ENCODE assay signal across 1 cellular context in the genomic region with DNA sequence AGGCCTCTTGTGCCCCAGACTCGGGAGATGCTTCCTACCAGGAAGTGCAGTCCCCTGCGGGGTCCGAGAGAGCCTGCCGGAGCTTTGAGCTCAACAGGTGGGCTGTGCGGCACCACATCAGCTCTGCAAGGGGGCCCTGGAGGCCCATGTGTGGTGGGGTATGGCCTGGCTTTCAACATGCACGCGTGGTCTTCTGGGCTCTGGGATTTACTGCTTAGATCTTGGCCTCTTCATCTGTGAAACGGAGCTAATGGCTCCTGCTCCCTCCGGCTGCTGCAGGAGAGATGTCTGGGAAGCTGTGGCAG.
TF ChIP-seq lines count a peak whose summit lies in the region.

No MANE protein-coding gene starts in this region.

TF ChIP-seq in HEK293, 187 proteins besides CTCF, POLR2A, EP300 and RAD21 (continued from another document):
- TF ChIP-seq ZBTB26 (tag by site-specific recombination; optimal IDR thresholded peaks at IDR 0.05) (no peak), GLIS2 (tag by site-specific recombination; IDR thresholded peaks at IDR 0.05) (no peak)
